ENCODE assay signal across 8 cellular contexts in genomic region chr22:24156915-24157782, GRCh38. TPM values are rescaled to one million over a fixed set of nuclear protein-coding genes. Genes with fewer than 3 reads are reported as not detected.
DNase-seq lines count a peak whose midpoint lies in the region; ATAC-seq and TF ChIP-seq lines count a peak whose summit lies in the region.

No MANE protein-coding gene starts in this region.

- H2AFZ ChIP-seq in GM23248, result peak overlapping the region; percentile 58

- in situ Hi-C loops in GM23248 (cut with MboI), result no loop called here

- H3K27ac ChIP-seq in GM23248, result peak overlapping the region; percentile 49
- H3K27ac ChIP-seq in testis, result peak overlapping the region; percentile 13 to 54

- WGBS in GM23248 (ENCODE audit: low coverage in 1 of 2, low lambda C conversion rate in 2 of 2, missing lambda C conversion rate in 2 of 2), 2 experiments, result 14 to 17% methylated on average over 22 of the region's 22 CpGs
- WGBS in testis, 2 donors, result 0 to 20% methylated on average over 2 to 19 of the region's 22 CpGs

- H3K9me2 ChIP-seq in GM23248 (ENCODE audit: insufficient read depth), result no peaks in the 10 kb centered on the region

- H3K9me3 ChIP-seq in GM23248 (ENCODE audit: low read depth) (no peaks in the 10 kb centered on the region), testis (no peaks in the 10 kb centered on the region)

- H3F3A ChIP-seq in GM23248 (ENCODE audit: insufficient read depth), result no peaks in the 10 kb centered on the region

- no peaks in the 10 kb centered on the region for H4K20me1 ChIP-seq in GM23248 (ENCODE audit: insufficient read depth)

- peak overlapping the region; percentile 94 for H3K4me2 ChIP-seq in GM23248 (ENCODE audit: unreplicated experiment)

- ATAC-seq in omental fat pad (ENCODE audit: low FRiP score), result peak; percentile 70

- intact Hi-C loops in testis (cut with DNase I; ENCODE audit: low total_unique reads), result no loop called here

- no peak for TF ChIP-seq POLR2A in testis (IDR thresholded peaks at IDR 0.05)

- H3K4me3 ChIP-seq in GM23248, result peak overlapping the region; percentile 87
- H3K4me3 ChIP-seq in testis, result peak overlapping the region; percentile 65 to 77

- peak overlapping the region; percentile 83 for H3K9ac ChIP-seq in GM23248

- H3K4me1 ChIP-seq in GM23248 (ENCODE audit: insufficient read depth) (peaks cover 21% of the 10 kb centered on the region), testis (peaks cover 23% of the 10 kb centered on the region)

- peak; percentile 92 for DNase-seq in ELR (ENCODE audit: low read depth)
- DNase-seq in GM23248, result peak; percentile 91
- DNase-seq in Kasumi-1 (lab: John Stamatoyannopoulos, UW), result peak; percentile 86 to 87
- peak; percentile 88 for DNase-seq in SIG-M5 treated with dmso at 0.1 percent for 504 hours (lab: John Stamatoyannopoulos, UW; ENCODE audit: unreplicated experiment)
- DNase-seq in activated naive CD4-positive, alpha-beta T cell (lab: John Stamatoyannopoulos, UW), result peak; percentile 38 to 80 (median 62)
- DNase-seq in germinal center (ENCODE audit: low spot score), result peak; percentile 92
- DNase-seq in omental fat pad (ENCODE audit: low spot score), result peak; percentile 58
- peak; percentile 86 for DNase-seq in testis

- TF ChIP-seq CTCF in omental fat pad (IDR thresholded peaks at IDR 0.05), result peak in 1 of 3 donors; percentile 41
- TF ChIP-seq CTCF in testis (IDR thresholded peaks at IDR 0.05), result peak; percentile 59 to 75 (median 72)

- no peaks in the 10 kb centered on the region for H3K27me3 ChIP-seq in GM23248 (replicated peaks; ENCODE audit: insufficient read depth)
- no peaks in the 10 kb centered on the region for H3K27me3 ChIP-seq in testis

- H3K36me3 ChIP-seq in GM23248 (ENCODE audit: low read depth) (no peaks in the 10 kb centered on the region), testis (ENCODE audit: low read depth, missing control alignments) (no peaks in the 10 kb centered on the region)

- H3K79me2 ChIP-seq in GM23248 (ENCODE audit: insufficient read depth), result 0 out of 2 replicates have a peak, but pooled peaks cover 13% of the 10 kb centered on the region

RNA-seq across cellular contexts. Expression of gene SUSD2, which starts 24.1 kb away (rescaled TPM):
- under 0.01 TPM in 1 of 2 replicates, not detected in the other for total RNA-seq in GM23248 (2014; rRNA removed; shearing (Covaris generic))
- polyA plus RNA-seq in GM23248 (2016; fragmentation: Nextera tagmentation; extraction: Ambion mirVana) (0.24 and 0.28 TPM in 2 replicates), testis (ENCODE audit: insufficient read depth, low read depth, low replicate concordance) (5.3 TPM)
- total RNA-seq in omental fat pad (1 to 10 TPM; 2.3 to 8.0 (median 4.7) TPM), testis (10 to 100 TPM in 1 of 2 donors, 1 to 10 TPM in 1; 5.7 to 11.9 TPM)

Comparison
In these comparisons a context has a peak if more than half of its experiments do, and no peak if none do; other contexts are left out.
1. Peak in every context shown above with its lines: DNase-seq, ATAC-seq, H3K4me3 ChIP-seq and H3K27ac ChIP-seq.